ENCODE assay signal across 22 cellular contexts in the genomic region with DNA sequence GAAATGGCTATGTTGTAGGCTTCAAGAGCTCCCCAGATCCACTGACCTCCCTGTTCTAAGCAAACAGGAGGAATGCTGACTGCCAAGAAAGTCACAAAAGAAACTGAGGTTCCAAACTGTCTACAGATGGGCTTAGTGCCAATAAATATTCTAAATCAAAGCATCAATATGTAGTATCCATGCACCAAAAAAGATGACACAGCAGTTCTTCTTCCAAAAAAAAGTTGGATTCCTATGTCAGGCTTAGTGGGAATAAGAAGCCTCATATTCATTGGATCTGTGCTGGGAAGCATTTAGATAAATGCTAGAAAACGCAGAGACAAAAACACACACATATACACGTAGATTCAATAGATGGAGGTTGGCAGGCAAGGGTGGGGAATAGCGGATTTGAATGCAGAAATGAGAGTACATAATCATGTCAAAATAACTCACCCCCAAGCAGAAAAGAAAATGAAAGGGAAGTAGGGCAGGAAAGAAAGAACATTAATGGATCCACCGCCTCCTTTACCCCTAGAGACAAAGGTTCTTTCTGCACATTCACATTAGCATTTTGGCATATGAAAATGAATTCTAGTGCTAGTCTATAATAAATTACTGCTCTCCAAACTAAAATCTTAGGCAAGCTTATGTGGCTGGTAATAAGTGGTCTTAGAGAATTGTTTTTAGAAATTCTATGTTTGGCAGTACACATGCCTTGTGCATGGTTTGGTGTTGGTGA.
"Had no signal": no experiment of that assay in that cellular context is flagged by ENCODE, and none has a peak within 500 bp of the region (broad histone marks: within the 10 kb centered on the region; RNA-seq: fewer than 3 reads in every experiment).

No MANE protein-coding gene starts in this region.

- DNase-seq: activated B cell treated with CpG ODN at 0.5 μM for 24 hours; activated CD4-positive, alpha-beta memory T cell treated with anti-CD3 and anti-CD28 coated beads, Interleukin-2, amount 10 ng/mL, durations not matched to agents 7 days and 5 days; activated CD4-positive, alpha-beta T cell treated with anti-CD3 and anti-CD28 coated beads for 4 hours; activated naive CD4-positive, alpha-beta T cell treated with Interleukin-2 at 50 U/mL for 16 hours; activated naive CD8-positive, alpha-beta T cell treated with anti-CD3 and anti-CD28 coated beads, Interleukin-2, amount 10 ng/mL, durations not matched to agents 7 days and 5 days; activated T-cell treated with anti-CD3 and anti-CD28 coated beads, Interleukin-2, amount 50 U/mL, for 1 hour; body of pancreas; cortex of kidney; effector CD8-positive, alpha-beta T cell; gastrocnemius medialis; heart left ventricle; kidney glomerular epithelial cell; left ventricle myocardium superior; naive thymus-derived CD4-positive, alpha-beta T cell; posterior cingulate gyrus; stimulated activated naive CD8-positive, alpha-beta T cell treated with anti-CD3 and anti-CD28 coated beads, Interleukin-15, Interleukin-2, amounts not matched to agents 100 U/mL and 50 U/mL, for 24 hours; T-cell; trophoblast cell had no signal

- H3K36me3 ChIP-seq: gastrocnemius medialis, heart left ventricle, suprapubic skin had no signal

- H3K4me1 ChIP-seq: body of pancreas, gastrocnemius medialis, heart left ventricle, suprapubic skin had no signal

- H3K9me3 ChIP-seq: body of pancreas, gastrocnemius medialis, heart left ventricle, suprapubic skin had no signal

- ATAC-seq: activated T-helper 17 cell treated with anti-CD3 and anti-CD28 coated beads, Interleukin-2, amount 50 U/mL, for 72 hours; body of pancreas; esophagus mucosa; gastrocnemius medialis; heart left ventricle; left ventricle myocardium superior; naive thymus-derived CD4-positive, alpha-beta T cell; SK-N-SH treated with all-trans-retinoic acid at 6 μM for 48 hours; stimulated activated naive CD8-positive, alpha-beta T cell treated with anti-CD3 and anti-CD28 coated beads, Interleukin-15, Interleukin-2, amounts not matched to agents 100 U/mL and 50 U/mL, for 24 hours; T-cell had no signal

- H3K27ac ChIP-seq: body of pancreas, gastrocnemius medialis, heart left ventricle, suprapubic skin had no signal

- H3K27me3 ChIP-seq: body of pancreas, gastrocnemius medialis, heart left ventricle, suprapubic skin had no signal

- H3K4me3 ChIP-seq: body of pancreas, gastrocnemius medialis, heart left ventricle, suprapubic skin had no signal
